Comparison of ENCODE assay signal across 8 cellular contexts in genomic region chr17:37490638-37491614, GRCh38. TPM values are rescaled to one million over a fixed set of nuclear protein-coding genes. Genes with fewer than 3 reads are reported as not detected.
DNase-seq lines count a peak whose midpoint lies in the region; ATAC-seq lines count a peak whose summit lies in the region.

No MANE protein-coding gene starts in this region.

- intact Hi-C loops in left cardiac atrium (cut with DNase I): no loop called here

- peak; percentile 8 for DNase-seq in NK-92 treated with Interleukin-12 subunit alpha and Interleukin-12 subunit beta, amount 100 ng/mL, for 24 hours (lab: John Stamatoyannopoulos, UW)
- DNase-seq in NK-92 (lab: John Stamatoyannopoulos, UW; ENCODE audit: unreplicated experiment) (no peak), NCI-H69 (lab: John Stamatoyannopoulos, UW) (peak; percentile 43), left cardiac atrium (peak; percentile 75), putamen (ENCODE audit: low spot score) (peak; percentile 57), OCI-M2 (lab: John Stamatoyannopoulos, UW; ENCODE audit: unreplicated experiment) (no peak)

- 18 to 50% (median 24%) methylated on average over 24 of the region's 24 CpGs for WGBS in adipose tissue, 3 donors

- ATAC-seq in left cardiac atrium (peak in 1 of 2 donors; percentile 68), HG03108 (IDR thresholded peaks at IDR 0.05; ENCODE audit: unreplicated experiment) (no peak)

- peak overlapping the region; percentile 8 for H3K27ac ChIP-seq in adipose tissue (ENCODE audit: low read depth, low read length)

RNA-seq across cellular contexts. Expression of gene DUSP14, which starts 1.2 kb away (rescaled TPM):
- polyA plus RNA-seq in adipose tissue: 10 to 100 TPM in 2 of 3 donors, 1 to 10 TPM in 1; 3.2 to 35.1 (median 13.0) TPM
- 10 to 100 TPM; 18.7 to 19.1 TPM for total RNA-seq in left cardiac atrium

Comparison
In these comparisons a context has a peak if more than half of its experiments do, and no peak if none do; other contexts are left out.
1. DNase-seq: peak in NK-92 treated with Interleukin-12 subunit alpha and Interleukin-12 subunit beta, amount 100 ng/mL, for 24 hours (single experiment), NCI-H69 (single experiment), left cardiac atrium (single experiment) and putamen (single experiment); none in NK-92 (single experiment) and OCI-M2 (single experiment).